ENCODE assay signal across 10 cellular contexts in genomic region chr3:197151562-197151961, GRCh38.
DNase-seq lines count a peak whose midpoint lies in the region; ATAC-seq, FAIRE-seq and TF ChIP-seq lines count a peak whose summit lies in the region.
"Had no signal": no experiment of that assay in that cellular context is flagged by ENCODE, and none has a peak within 500 bp of the region (broad histone marks: within the 10 kb centered on the region; RNA-seq: fewer than 3 reads in every experiment).

No MANE protein-coding gene starts in this region.

- H3K4me2 ChIP-seq in Karpas-422 (ENCODE audit: low read depth, low read length, poor library complexity, severe bottlenecking) (peak overlapping the region; percentile 25), SU-DHL-6 (ENCODE audit: low read depth, low read length, poor library complexity, severe bottlenecking) (peak overlapping the region; percentile 4)

- H3K9ac ChIP-seq in Karpas-422 (ENCODE audit: low read length) = no peak overlapping the region
- no peak overlapping the region for H3K9ac ChIP-seq in SU-DHL-6 (ENCODE audit: low read length)
- no peak overlapping the region for H3K9ac ChIP-seq in kidney (ENCODE audit: low read length in 2 of 2)

- CTCF ChIA-PET in BJ (lab: Yijun Ruan, JAX) = interaction anchor here (1.1 kb wide), 1 partner anchor 36 kb away, joined by 4 read pairs; no protein-coding TSS in a partner anchor

- TF ChIP-seq CTCF in BJ (IDR thresholded peaks at IDR 0.05; ENCODE audit: insufficient read depth, low read depth, low read length) = no peak
- no peak for TF ChIP-seq CTCF in SU-DHL-6 (IDR thresholded peaks at IDR 0.05; ENCODE audit: insufficient read depth, low read length, poor library complexity, severe bottlenecking)
- TF ChIP-seq CTCF in kidney (IDR thresholded peaks at IDR 0.05; ENCODE audit: borderline replicate concordance, extremely low read depth, insufficient read depth) = no peak
- no peak for TF ChIP-seq CTCF in vagina (IDR thresholded peaks at IDR 0.05)

- H3K9me3 ChIP-seq in Karpas-422 (ENCODE audit: low read length) = peaks cover 7% of the 10 kb centered on the region; the same call in 1 of the 2 replicates
- H3K9me3 ChIP-seq in SU-DHL-6 (ENCODE audit: insufficient read depth, low read length) = peaks cover 7% of the 10 kb centered on the region; the same call in 1 of the 2 replicates
- H3K9me3 ChIP-seq in kidney (ENCODE audit: control insufficient read depth in 1 of 2, low read length in 2 of 2) = peaks cover 0 to 6% of the 10 kb centered on the region in 2 donors
- peaks cover 4% of the 10 kb centered on the region for H3K9me3 ChIP-seq in vagina

- no peak for ATAC-seq in GM21423 (IDR thresholded peaks at IDR 0.05; ENCODE audit: unreplicated experiment)
- ATAC-seq in activated CD4-positive, CD25-positive, alpha-beta regulatory T cell treated with anti-CD3 and anti-CD28 coated beads, Interleukin-2, amount 50 U/mL, for 24 hours = no peak
- ATAC-seq: activated T-cell treated with anti-CD3 and anti-CD28 coated beads, Interleukin-2, amount 50 U/mL, for 72 hours had no signal

- H3K27ac ChIP-seq in Karpas-422 (ENCODE audit: low read length) (peak overlapping the region; percentile 28; the same call in 1 of the 2 replicates), SU-DHL-6 (ENCODE audit: low read depth, low read length) (peak overlapping the region; percentile 25; the same call in 1 of the 2 replicates), kidney (ENCODE audit: low read depth in 2 of 2, low read length in 2 of 2) (no peak overlapping the region), vagina (no peak overlapping the region)

- H3K9me2 ChIP-seq in Karpas-422 (replicated peaks; ENCODE audit: insufficient read depth, low read length) (no peaks in the 10 kb centered on the region), SU-DHL-6 (replicated peaks; ENCODE audit: insufficient read depth, low read length) (no peaks in the 10 kb centered on the region)

- H4K20me1 ChIP-seq in Karpas-422 (ENCODE audit: insufficient read depth, low read depth, low read length) (no peaks in the 10 kb centered on the region), SU-DHL-6 (ENCODE audit: low read depth, low read length) (0 out of 2 replicates have a peak, but pooled peaks cover 3% of the 10 kb centered on the region)

- H3F3A ChIP-seq in SU-DHL-6 (ENCODE audit: insufficient read depth) = peaks cover 20% of the 10 kb centered on the region; the same call in 1 of the 2 replicates

- H2AFZ ChIP-seq in Karpas-422 (ENCODE audit: low read length) = no peak overlapping the region
- H2AFZ ChIP-seq in SU-DHL-6 (ENCODE audit: low read depth, low read length, severe bottlenecking) = no peak overlapping the region

- FAIRE-seq in kidney (lab: Jason Lieb, UNC) = peak; percentile 29

- H3K27me3 ChIP-seq in BJ (ENCODE audit: control insufficient read depth, insufficient read depth, low read length) (no peaks in the 10 kb centered on the region), Karpas-422 (ENCODE audit: low read length) (no peaks in the 10 kb centered on the region), SU-DHL-6 (ENCODE audit: low read length) (no peaks in the 10 kb centered on the region), vagina (no peaks in the 10 kb centered on the region)

- H3K4me3 ChIP-seq in BJ (ENCODE audit: low read depth, low read length) = no peak overlapping the region
- H3K4me3 ChIP-seq in Karpas-422 (ENCODE audit: low read length) = no peak overlapping the region
- H3K4me3 ChIP-seq in SU-DHL-6 (ENCODE audit: insufficient read depth, low read length, poor library complexity, severe bottlenecking) = no peak overlapping the region
- H3K4me3 ChIP-seq in kidney (ENCODE audit: low read length in 2 of 2) = no peak overlapping the region
- H3K4me3 ChIP-seq in vagina = no peak overlapping the region

- H3K79me2 ChIP-seq in Karpas-422 (ENCODE audit: low read length) = peaks cover 86% of the 10 kb centered on the region
- H3K79me2 ChIP-seq in SU-DHL-6 (ENCODE audit: insufficient read depth, low read length) = peaks cover 99% of the 10 kb centered on the region

- intact Hi-C loops in kidney (cut with DNase I) = no loop called here
- intact Hi-C loops in vagina (cut with DNase I) = no loop called here
- intact Hi-C loops in posterior vena cava (cut with DNase I) = no loop called here

- DNase-seq in BJ (ENCODE audit: low read depth) = peak; percentile 30
- DNase-seq in Karpas-422 = peak; percentile 64
- no peak for DNase-seq in kidney
- DNase-seq in vagina (ENCODE audit: extremely low spot score in 2 of 2) = no peak
- DNase-seq in posterior vena cava (ENCODE audit: low spot score) = no peak
- DNase-seq: activated T-cell treated with anti-CD3 and anti-CD28 coated beads, Interleukin-2, amount 50 U/mL, for 72 hours; mesendoderm had no signal

- H3K36me3 ChIP-seq in BJ (ENCODE audit: control insufficient read depth, insufficient read depth, low read length) = no peaks in the 10 kb centered on the region
- peaks cover 8% of the 10 kb centered on the region; the same call in 1 of the 2 replicates for H3K36me3 ChIP-seq in Karpas-422 (ENCODE audit: insufficient read depth, low read length)
- peaks cover 60% of the 10 kb centered on the region for H3K36me3 ChIP-seq in SU-DHL-6 (ENCODE audit: low read length)
- no peaks in the 10 kb centered on the region for H3K36me3 ChIP-seq in kidney (ENCODE audit: control insufficient read depth in 1 of 2, insufficient read depth in 2 of 2, low read length in 2 of 2)
- peaks cover 0 to 9% of the 10 kb centered on the region in 2 donors for H3K36me3 ChIP-seq in vagina

- TF ChIP-seq POLR2A in vagina (IDR thresholded peaks at IDR 0.05) = no peak

- POLR2A ChIA-PET in BJ (lab: Charles Lee) = interaction anchor here (0.7 kb wide), 1 partner anchor 91 kb away, joined by 3 read pairs; no protein-coding TSS in a partner anchor

- H3K4me1 ChIP-seq in Karpas-422 (ENCODE audit: low read length) = peaks cover 32% of the 10 kb centered on the region
- peaks cover 0 to 6% of the 10 kb centered on the region in 2 donors for H3K4me1 ChIP-seq in kidney (ENCODE audit: control insufficient read depth in 1 of 2, insufficient read depth in 1 of 2, low read depth in 1 of 2, low read length in 2 of 2)
- H3K4me1 ChIP-seq in vagina = peaks cover 8% of the 10 kb centered on the region

Comparison
In these comparisons a context has a peak if more than half of its experiments do, and no peak if none do; other contexts are left out.
1. DNase-seq: peak in BJ (single experiment) and Karpas-422 (single experiment); none in kidney (single experiment), vagina (0 of 2) and posterior vena cava (single experiment).
2. H3K27ac ChIP-seq: peak in Karpas-422 (single experiment) and SU-DHL-6 (single experiment); none in kidney (0 of 2) and vagina (single experiment).